Comparison of ENCODE assay signal across 8 cellular contexts in the genomic region with DNA sequence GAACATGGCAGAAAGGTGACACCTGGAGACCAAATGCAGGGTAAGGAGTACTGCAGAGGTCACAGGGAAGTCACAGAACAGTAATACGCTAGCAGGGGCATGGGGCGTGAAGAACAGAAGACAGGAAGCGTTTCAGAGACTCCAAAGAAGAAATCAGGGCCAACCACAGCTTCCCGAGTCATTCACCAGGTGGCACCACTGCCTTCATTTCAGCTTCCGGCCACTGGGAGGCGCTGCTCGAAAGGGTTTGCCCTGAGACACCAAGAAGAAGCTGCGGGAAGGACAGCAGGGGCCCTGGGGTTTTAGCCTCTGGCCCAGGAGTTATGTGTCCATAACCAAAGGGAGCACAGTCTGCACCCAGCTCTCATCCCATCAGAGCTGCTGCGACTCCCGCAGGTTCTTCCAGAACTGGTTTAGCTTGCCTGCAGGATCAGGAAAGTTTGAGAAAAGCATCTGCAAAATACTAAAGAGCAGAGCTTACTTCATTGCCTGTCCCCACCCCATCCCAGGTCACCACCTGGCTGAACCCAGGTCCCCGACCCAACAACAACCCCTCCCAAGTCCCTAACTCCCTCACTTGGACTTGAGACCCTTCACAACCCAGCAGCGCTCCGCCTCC. TPM values are rescaled to one million over a fixed set of nuclear protein-coding genes. Genes with fewer than 3 reads are reported as not detected.
A peak's percentile ranks its signal among the peaks of the same experiment; 100 is the strongest.
DNase-seq lines count a peak whose midpoint lies in the region; FAIRE-seq and TF ChIP-seq lines count a peak whose summit lies in the region.
"Not testable (repeated sequence)": the region's sequence is repeated elsewhere in the genome, so short reads cannot be mapped to it uniquely, and the experiment has no call there.

No MANE protein-coding gene starts in this region.

- not testable (repeated sequence) for H3F3A ChIP-seq in DOHH2 (ENCODE audit: control insufficient read depth, insufficient read depth); Loucy (ENCODE audit: low read depth)

- not testable (repeated sequence) for FAIRE-seq in bronchial epithelial cell (lab: Jason Lieb, UNC)

- H3K4me1 ChIP-seq in DOHH2 (ENCODE audit: control insufficient read depth, low read length) (peaks cover 30% of the 10 kb centered on the region), OCI-LY7 (ENCODE audit: insufficient read depth, low read length, poor library complexity, severe bottlenecking) (peaks cover 20% of the 10 kb centered on the region)
- H3K4me1 ChIP-seq in Loucy (ENCODE audit: insufficient read depth, low read length, poor library complexity, severe bottlenecking); hepatocyte (ENCODE audit: insufficient read depth); prostate gland (replicated peaks): not testable (repeated sequence)

- TF ChIP-seq CTCF in DOHH2 (IDR thresholded peaks at IDR 0.05; ENCODE audit: low read depth, low read length, poor library complexity, severe bottlenecking) (peak; percentile 69), Loucy (conservative IDR thresholded peaks at IDR 0.05; ENCODE audit: low read length) (peak; percentile 77), OCI-LY7 (conservative IDR thresholded peaks at IDR 0.05; ENCODE audit: low read length) (peak; percentile 81), bronchial epithelial cell (IDR thresholded peaks at IDR 0.05; ENCODE audit: insufficient read depth, low read length, severe bottlenecking) (peak; percentile 86), hepatocyte (IDR thresholded peaks at IDR 0.05; ENCODE audit: poor library complexity) (peak; percentile 36), prostate gland (IDR thresholded peaks at IDR 0.05) (peak; percentile 63 to 84 (median 72))

- DNase-seq in OCI-LY7 (ENCODE audit: low spot score) (peak; percentile 87), bronchial epithelial cell (ENCODE audit: low read depth) (peak; percentile 62), hepatocyte (ENCODE audit: low spot score) (peak; percentile 58), prostate gland (ENCODE audit: low spot score) (peak; percentile 56), superior temporal gyrus (ENCODE audit: extremely low spot score) (peak; percentile 86)
- DNase-seq in activated CD4-positive, alpha-beta memory T cell treated with anti-CD3 and anti-CD28 coated beads for 36 hours = peak; percentile 91

- intact Hi-C loops in OCI-LY7 (cut with micrococcal nuclease; ENCODE audit: unreplicated experiment); prostate gland (cut with DNase I): not testable (repeated sequence)
- intact Hi-C loops in activated CD4-positive, alpha-beta memory T cell treated with anti-CD3 and anti-CD28 coated beads for 36 hours (cut with micrococcal nuclease) = loop anchor here (1.0 kb wide), 1 partner anchor 13 kb away; no protein-coding TSS in a partner anchor

- H3K4me2 ChIP-seq in DOHH2 (ENCODE audit: low read length) (peak overlapping the region; percentile 36; the same call in 1 of the 2 replicates), OCI-LY7 (ENCODE audit: low read length) (peak overlapping the region; percentile 43)
- not testable (repeated sequence) for H3K4me2 ChIP-seq in Loucy (ENCODE audit: low read depth, low read length, poor library complexity, severe bottlenecking); hepatocyte

- not testable (repeated sequence) for H3K4me3 Mint-ChIP-seq in activated CD4-positive, alpha-beta memory T cell treated with anti-CD3 and anti-CD28 coated beads for 36 hours

- not testable (repeated sequence) for H2AFZ ChIP-seq in Loucy (ENCODE audit: low read length); OCI-LY7 (ENCODE audit: low read length); hepatocyte

- H3K9ac ChIP-seq in Loucy (ENCODE audit: low read depth, low read length, poor library complexity, severe bottlenecking) = not testable (repeated sequence)

- not testable (repeated sequence) for H4K20me1 ChIP-seq in DOHH2 (ENCODE audit: control insufficient read depth, insufficient read depth, low read depth, low read length); Loucy (ENCODE audit: insufficient read depth, low read length, poor library complexity, severe bottlenecking); OCI-LY7 (ENCODE audit: insufficient read depth, low read length); hepatocyte (ENCODE audit: insufficient read depth, poor library complexity, severe bottlenecking)

- not testable (repeated sequence) for H3K36me3 Mint-ChIP-seq in activated CD4-positive, alpha-beta memory T cell treated with anti-CD3 and anti-CD28 coated beads for 36 hours

- H3K9me3 Mint-ChIP-seq in activated CD4-positive, alpha-beta memory T cell treated with anti-CD3 and anti-CD28 coated beads for 36 hours = not testable (repeated sequence)

- not testable (repeated sequence) for H3K9me3 ChIP-seq in DOHH2 (ENCODE audit: control insufficient read depth, insufficient read depth, low read length); Loucy (ENCODE audit: insufficient read depth, low read depth, low read length); OCI-LY7 (ENCODE audit: low read length); hepatocyte (ENCODE audit: low read depth); prostate gland

- not testable (repeated sequence) for H3K9me2 ChIP-seq in DOHH2 (replicated peaks; ENCODE audit: control insufficient read depth, low read length); Loucy (replicated peaks; ENCODE audit: low read depth, low read length); OCI-LY7 (ENCODE audit: insufficient read depth, low read length); hepatocyte (replicated peaks; ENCODE audit: insufficient read depth)

- 56% methylated on average over 13 of the region's 13 CpGs for WGBS in hepatocyte (ENCODE audit: low lambda C conversion rate, missing lambda C conversion rate)
- 42% methylated on average over 13 of the region's 13 CpGs for WGBS in prostate gland

- H3K79me2 ChIP-seq in DOHH2 (ENCODE audit: control insufficient read depth, low read length); Loucy (ENCODE audit: insufficient read depth, low read length); OCI-LY7 (ENCODE audit: insufficient read depth, low read depth, low read length); hepatocyte: not testable (repeated sequence)

- POLR2A ChIA-PET in OCI-LY7 (lab: Charles Lee); activated CD4-positive, alpha-beta memory T cell treated with anti-CD3 and anti-CD28 coated beads for 36 hours (lab: Charles Lee): not testable (repeated sequence)

- BruUV-seq in OCI-LY7 (replicated peaks; lab: Mats Ljungman, UMichigan) = not testable (repeated sequence)

- H3K4me3 ChIP-seq in DOHH2 (ENCODE audit: low read length); Loucy (ENCODE audit: low read length, poor library complexity, severe bottlenecking); OCI-LY7 (ENCODE audit: low read depth, low read length, poor library complexity, severe bottlenecking); bronchial epithelial cell (ENCODE audit: low read depth, low read length); hepatocyte; prostate gland: not testable (repeated sequence)

- not testable (repeated sequence) for TF ChIP-seq POLR2A in prostate gland (IDR thresholded peaks at IDR 0.05)

- CTCF ChIA-PET in OCI-LY7 (lab: Charles Lee; ENCODE audit: unreplicated experiment) = interaction anchor here (0.5 kb wide), 1 partner anchor 634 kb away, joined by 3 read pairs; a partner anchor contains a TSS
- CTCF ChIA-PET in activated CD4-positive, alpha-beta memory T cell treated with anti-CD3 and anti-CD28 coated beads for 36 hours (lab: Charles Lee) = interaction anchor here (0.6 to 2.0 kb wide), 6 partner anchors 9 to 627 kb away, joined by 3 to 14 read pairs (median 4); no protein-coding TSS in a partner anchor

- H3K27me3 ChIP-seq in DOHH2 (ENCODE audit: control insufficient read depth, low read length); Loucy (ENCODE audit: insufficient read depth, low read length, poor library complexity, severe bottlenecking); bronchial epithelial cell (ENCODE audit: control insufficient read depth, insufficient read depth, low read length); hepatocyte; prostate gland (replicated peaks; ENCODE audit: insufficient read depth): not testable (repeated sequence)

- H3K27ac Mint-ChIP-seq in activated CD4-positive, alpha-beta memory T cell treated with anti-CD3 and anti-CD28 coated beads for 36 hours = not testable (repeated sequence)

- H3K4me1 Mint-ChIP-seq in activated CD4-positive, alpha-beta memory T cell treated with anti-CD3 and anti-CD28 coated beads for 36 hours (ENCODE audit: low read depth) = not testable (repeated sequence)

- not testable (repeated sequence) for H3K36me3 ChIP-seq in DOHH2 (ENCODE audit: control insufficient read depth, low read length); Loucy (ENCODE audit: insufficient read depth, low read length); OCI-LY7 (ENCODE audit: insufficient read depth, low read length); bronchial epithelial cell (ENCODE audit: control insufficient read depth, insufficient read depth, low read length); hepatocyte (replicated peaks; ENCODE audit: insufficient read depth, low read depth); prostate gland

- H3K27me3 Mint-ChIP-seq in activated CD4-positive, alpha-beta memory T cell treated with anti-CD3 and anti-CD28 coated beads for 36 hours = not testable (repeated sequence)

- not testable (repeated sequence) for H3K27ac ChIP-seq in DOHH2 (ENCODE audit: low read depth, low read length); hepatocyte; prostate gland
- peak overlapping the region; percentile 14 for H3K27ac ChIP-seq in OCI-LY7 (ENCODE audit: low read depth, low read length, poor library complexity, severe bottlenecking)

RNA-seq across cellular contexts. Expression of a gene that starts 32.6 kb away (rescaled TPM):
- total RNA-seq in OCI-LY7 (2014; rRNA removed; shearing (Covaris generic)) = not detected in 2 replicates
- total RNA-seq in OCI-LY7 (2022) (not detected in 2 replicates), bronchial epithelial cell (not detected in 2 replicates), hepatocyte (not detected in 2 replicates), prostate gland (not detected)
- not detected for total RNA-seq in activated CD4-positive, alpha-beta memory T cell treated with anti-CD3 and anti-CD28 coated beads for 36 hours
- not detected in 2 replicates for polyA plus RNA-seq in hepatocyte

Comparison
In these comparisons a context has a peak if more than half of its experiments do, and no peak if none do; other contexts are left out.
1. CTCF ChIP-seq: peak in every context shown above with its lines; median percentile 86 in bronchial epithelial cell; 81 in OCI-LY7; 77 in Loucy; 72 in prostate gland; 69 in DOHH2; 36 in hepatocyte.